8 cellular contexts compared by ENCODE assay signal in genomic region chrX:19990225-19990518, GRCh38. TPM values are rescaled to one million over a fixed set of nuclear protein-coding genes. Genes with fewer than 3 reads are reported as not detected.
A peak's percentile ranks its signal among the peaks of the same experiment; 100 is the strongest.
DNase-seq lines count a peak whose midpoint lies in the region; ATAC-seq, FAIRE-seq and TF ChIP-seq lines count a peak whose summit lies in the region.

No MANE protein-coding gene starts in this region.

- no peaks in the 10 kb centered on the region for H3K36me3 Mint-ChIP-seq in activated naive CD8-positive, alpha-beta T cell treated with anti-CD3 and anti-CD28 coated beads for 36 hours
- no peaks in the 10 kb centered on the region for H3K36me3 Mint-ChIP-seq in stimulated activated effector memory CD8-positive, alpha-beta T cell treated with anti-CD3 and anti-CD28 coated beads, Interleukin-12 subunit alpha, Interleukin-12 subunit beta, amount 100 ng/mL, for 72 hours

- peaks cover 2% of the 10 kb centered on the region; the same call in 1 of the 2 replicates for H3K4me1 ChIP-seq in iPS DF 6.9 (ENCODE audit: control insufficient read depth, insufficient read depth, low read length)

- TF ChIP-seq CTCF in C4-2B (conservative IDR thresholded peaks at IDR 0.05), result no peak

- peak overlapping the region; percentile 91 for H3K4me3 Mint-ChIP-seq in activated naive CD8-positive, alpha-beta T cell treated with anti-CD3 and anti-CD28 coated beads for 36 hours
- H3K4me3 Mint-ChIP-seq in stimulated activated effector memory CD8-positive, alpha-beta T cell treated with anti-CD3 and anti-CD28 coated beads, Interleukin-12 subunit alpha, Interleukin-12 subunit beta, amount 100 ng/mL, for 72 hours, result peak overlapping the region; percentile 77

- peak overlapping the region; percentile 73 for H3K27ac Mint-ChIP-seq in activated naive CD8-positive, alpha-beta T cell treated with anti-CD3 and anti-CD28 coated beads for 36 hours
- peak overlapping the region; percentile 81 for H3K27ac Mint-ChIP-seq in stimulated activated effector memory CD8-positive, alpha-beta T cell treated with anti-CD3 and anti-CD28 coated beads, Interleukin-12 subunit alpha, Interleukin-12 subunit beta, amount 100 ng/mL, for 72 hours

- H3K4me3 ChIP-seq in iPS DF 6.9 (ENCODE audit: low read length), result peak overlapping the region; percentile 97; the same call in 1 of the 2 replicates

- WGBS in iPS DF 6.9 (ENCODE audit: insufficient coverage, insufficient read length), result no CpG with 5 or more reads among the region's 19 CpGs

- H3K27me3 ChIP-seq in iPS DF 6.9 (ENCODE audit: control insufficient read depth, insufficient read depth, low read length), result no peaks in the 10 kb centered on the region

- no peaks in the 10 kb centered on the region for H3K9me3 Mint-ChIP-seq in activated naive CD8-positive, alpha-beta T cell treated with anti-CD3 and anti-CD28 coated beads for 36 hours
- no peaks in the 10 kb centered on the region for H3K9me3 Mint-ChIP-seq in stimulated activated effector memory CD8-positive, alpha-beta T cell treated with anti-CD3 and anti-CD28 coated beads, Interleukin-12 subunit alpha, Interleukin-12 subunit beta, amount 100 ng/mL, for 72 hours

- DNase-seq in GM19239 (ENCODE audit: insufficient read length, low spot score) (peak; percentile 8), iPS DF 6.9 (ENCODE audit: low read depth, low spot score) (no peak), SHP77 treated with DMSO at 0.1 percent for 48 hours (lab: John Stamatoyannopoulos, UW) (no peak)
- DNase-seq in activated naive CD8-positive, alpha-beta T cell treated with anti-CD3 and anti-CD28 coated beads for 36 hours, result no peak
- DNase-seq in stimulated activated effector memory CD8-positive, alpha-beta T cell treated with anti-CD3 and anti-CD28 coated beads, Interleukin-12 subunit alpha, Interleukin-12 subunit beta, amount 100 ng/mL, for 72 hours (ENCODE audit: low spot score in 2 of 2), result no peak

- ATAC-seq in HG03354 (IDR thresholded peaks at IDR 0.05; ENCODE audit: poor library complexity, severe bottlenecking, unreplicated experiment) (peak; percentile 29), HG03439 (IDR thresholded peaks at IDR 0.05; ENCODE audit: unreplicated experiment) (no peak)
- ATAC-seq in stimulated activated effector memory CD8-positive, alpha-beta T cell treated with anti-CD3 and anti-CD28 coated beads, Interleukin-12 subunit alpha, Interleukin-12 subunit beta, amount 100 ng/mL, for 72 hours, result peak; percentile 29

- no peaks in the 10 kb centered on the region for H3K27me3 Mint-ChIP-seq in activated naive CD8-positive, alpha-beta T cell treated with anti-CD3 and anti-CD28 coated beads for 36 hours

- FAIRE-seq in GM19239 (lab: Jason Lieb, UNC), result no peak

- no peaks in the 10 kb centered on the region for H3K36me3 ChIP-seq in iPS DF 6.9 (ENCODE audit: control insufficient read depth, insufficient read depth, low read length)

- peak overlapping the region; percentile 69 for H3K27ac ChIP-seq in C4-2B
- no peak overlapping the region for H3K27ac ChIP-seq in iPS DF 6.9 (ENCODE audit: low read length)

- H3K9me3 ChIP-seq in iPS DF 6.9 (ENCODE audit: control insufficient read depth, insufficient read depth, low read length), result no peaks in the 10 kb centered on the region

- H3K4me1 Mint-ChIP-seq in activated naive CD8-positive, alpha-beta T cell treated with anti-CD3 and anti-CD28 coated beads for 36 hours, result peaks cover 7% of the 10 kb centered on the region
- H3K4me1 Mint-ChIP-seq in stimulated activated effector memory CD8-positive, alpha-beta T cell treated with anti-CD3 and anti-CD28 coated beads, Interleukin-12 subunit alpha, Interleukin-12 subunit beta, amount 100 ng/mL, for 72 hours, result peaks cover 20% of the 10 kb centered on the region

RNA-seq across cellular contexts. Expression of gene BCLAF3, which starts 0.7 kb away (rescaled TPM):
- total RNA-seq in activated naive CD8-positive, alpha-beta T cell treated with anti-CD3 and anti-CD28 coated beads for 36 hours, result 1 to 10 TPM; 2.7 to 3.7 TPM
